ENCODE assay signal across 9 cellular contexts in genomic region chr1:160437432-160438319, GRCh38. TPM values are rescaled to one million over a fixed set of nuclear protein-coding genes. Genes with fewer than 3 reads are reported as not detected.
DNase-seq lines count a peak whose midpoint lies in the region; ATAC-seq and TF ChIP-seq lines count a peak whose summit lies in the region.
"Had no signal": no experiment of that assay in that cellular context is flagged by ENCODE, and none has a peak within 500 bp of the region (broad histone marks: within the 10 kb centered on the region; RNA-seq: fewer than 3 reads in every experiment).

No MANE protein-coding gene starts in this region.

- peak overlapping the region; percentile 19 for H3K9ac ChIP-seq in mucosa of stomach (ENCODE audit: low read length)

- H3K27ac ChIP-seq in OCI-LY7 (ENCODE audit: low read depth, low read length, poor library complexity, severe bottlenecking): peak overlapping the region; percentile 59

- H3K4me1 ChIP-seq in OCI-LY7 (ENCODE audit: insufficient read depth, low read length, poor library complexity, severe bottlenecking) (peaks cover 34% of the 10 kb centered on the region), mucosa of stomach (ENCODE audit: control insufficient read depth, insufficient read depth, low read length) (peaks cover 11% of the 10 kb centered on the region)

- no peaks in the 10 kb centered on the region for H4K20me1 ChIP-seq in OCI-LY7 (ENCODE audit: insufficient read depth, low read length)

- no peaks in the 10 kb centered on the region for H3K27me3 ChIP-seq in mucosa of stomach (ENCODE audit: control insufficient read depth, insufficient read depth, low read length)

- no TSS peak for BruUV-seq in OCI-LY7 (replicated peaks; lab: Mats Ljungman, UMichigan)

- H3K9me3 ChIP-seq in OCI-LY7 (ENCODE audit: low read length): peaks cover 31% of the 10 kb centered on the region; the same call in 1 of the 2 replicates
- no peaks in the 10 kb centered on the region for H3K9me3 ChIP-seq in mucosa of stomach (ENCODE audit: control insufficient read depth, low read length)

- intact Hi-C loops in OCI-LY7 (cut with micrococcal nuclease; ENCODE audit: unreplicated experiment): no loop called here

- DNase-seq in H4 (ENCODE audit: low spot score) (peak; percentile 37), OCI-LY7 (ENCODE audit: low spot score) (peak; percentile 72), UCSD-AML1 (lab: John Stamatoyannopoulos, UW; ENCODE audit: unreplicated experiment) (no peak), amygdala (lab: John Stamatoyannopoulos, UW) (no peak), NCI-H1694 (lab: John Stamatoyannopoulos, UW) (no peak)

- H3K79me2 ChIP-seq in OCI-LY7 (ENCODE audit: insufficient read depth, low read depth, low read length): no peaks in the 10 kb centered on the region

- H3K36me3 ChIP-seq in OCI-LY7 (ENCODE audit: insufficient read depth, low read length): peaks cover 15% of the 10 kb centered on the region
- H3K36me3 ChIP-seq in mucosa of stomach (ENCODE audit: control insufficient read depth, insufficient read depth, low read length): no peaks in the 10 kb centered on the region

- H2AFZ ChIP-seq in OCI-LY7 (ENCODE audit: low read length): peak overlapping the region; percentile 99

- TF ChIP-seq CTCF in OCI-LY7 (conservative IDR thresholded peaks at IDR 0.05; ENCODE audit: low read length): no peak

- CTCF ChIA-PET in OCI-LY7 (lab: Charles Lee; ENCODE audit: unreplicated experiment): interaction anchor here (0.6 kb wide), 1 partner anchor 1304 kb away, joined by 3 read pairs; no protein-coding TSS in a partner anchor

- POLR2A ChIA-PET in OCI-LY7 (lab: Charles Lee): interaction anchor here (0.5 to 1.3 kb wide), 6 partner anchors 9 to 103 kb away, joined by 3 to 8 read pairs (median 3); no protein-coding TSS in a partner anchor

- H3K4me3 ChIP-seq in OCI-LY7 (ENCODE audit: low read depth, low read length, poor library complexity, severe bottlenecking) (peak overlapping the region; percentile 58), mucosa of stomach (ENCODE audit: low read length) (no peak overlapping the region)

- peak overlapping the region; percentile 95 for H3K4me2 ChIP-seq in OCI-LY7 (ENCODE audit: low read length)

- no peaks in the 10 kb centered on the region for H3K9me2 ChIP-seq in OCI-LY7 (ENCODE audit: insufficient read depth, low read length)

- ATAC-seq in GM18861 (IDR thresholded peaks at IDR 0.05; ENCODE audit: unreplicated experiment) (peak; percentile 69), HG03521 (IDR thresholded peaks at IDR 0.05; ENCODE audit: unreplicated experiment) (no peak)

RNA-seq across cellular contexts. Expression of gene VANGL2, which starts 37.3 kb away (rescaled TPM):
- total RNA-seq in H4 (2014; rRNA removed; shearing (Covaris generic)): 1.2 and 1.8 TPM in 2 replicates
- 1.5 and 2.6 TPM in 2 replicates for total RNA-seq in OCI-LY7 (2014; rRNA removed; shearing (Covaris generic))
- total RNA-seq in OCI-LY7 (2022): 1.5 and 2.9 TPM in 2 replicates
- total RNA-seq: pulmonary artery endothelial cell had no signal

Comparison
In these comparisons a context has a peak if more than half of its experiments do, and no peak if none do; other contexts are left out.
1. DNase-seq: peak in H4 (single experiment) and OCI-LY7 (single experiment); none in UCSD-AML1 (single experiment), amygdala (0 of 56) and NCI-H1694 (single experiment).